ENCODE assay signal across 29 cellular contexts in genomic region chr12:53552346-53553327, GRCh38. TPM values are rescaled to one million over a fixed set of nuclear protein-coding genes. Genes with fewer than 3 reads are reported as not detected.
A peak's percentile ranks its signal among the peaks of the same experiment; 100 is the strongest.
DNase-seq lines count a peak whose midpoint lies in the region; ATAC-seq and TF ChIP-seq lines count a peak whose summit lies in the region.
"Had no signal": no experiment of that assay in that cellular context is flagged by ENCODE, and none has a peak within 500 bp of the region (broad histone marks: within the 10 kb centered on the region; RNA-seq: fewer than 3 reads in every experiment).

No MANE protein-coding gene starts in this region.

- H3K27ac Mint-ChIP-seq in stimulated activated effector memory CD8-positive, alpha-beta T cell treated with anti-CD3 and anti-CD28 coated beads, Interleukin-12 subunit alpha, Interleukin-12 subunit beta, amount 100 ng/mL, for 72 hours: no peak overlapping the region
- no peak overlapping the region for H3K27ac Mint-ChIP-seq in type B pancreatic cell
- H3K27ac Mint-ChIP-seq: activated naive CD8-positive, alpha-beta T cell treated with anti-CD3 and anti-CD28 coated beads, Interleukin-2, amount 50 U/mL, for 24 hours; stimulated activated naive B cell treated with anti-CD40 and anti-IgM and Interleukin-4, amounts not matched to agents 10 μg/mL and 1 μg/mL and 100 μg/mL, for 72 hours had no signal

- CTCF ChIA-PET in HEK293 (lab: Yijun Ruan, JAX): interaction anchor here (0.8 to 2.1 kb wide), 3 partner anchors 8 to 150 kb away, joined by 3 to 6 read pairs (median 3); partner anchors contain the start of gene ATP5MC2

- H3K9me3 ChIP-seq in HEK293 (ENCODE audit: control insufficient read depth, insufficient read depth, low read depth, low read length): no peaks in the 10 kb centered on the region

- H3K27ac ChIP-seq in HEK293 (ENCODE audit: extremely low read depth, low read depth, low read length) (0 out of 2 replicates have a peak overlapping the region, but pooled peaks have one; percentile 24), substantia nigra (ENCODE audit: low read depth, low read length, poor library complexity, severe bottlenecking) (peak overlapping the region; percentile 56)
- H3K27ac ChIP-seq: parathyroid adenoma, PC-9, WERI-Rb-1 had no signal

- peaks cover 7 to 16% of the 10 kb centered on the region in 2 experiments; a peak in 2 of 3 replicates for H3K36me3 ChIP-seq in HEK293 (ENCODE audit: control insufficient read depth in 2 of 2, insufficient read depth in 1 of 2, low read length in 2 of 2)

- no peaks in the 10 kb centered on the region for H3K9me3 Mint-ChIP-seq in stimulated activated effector memory CD8-positive, alpha-beta T cell treated with anti-CD3 and anti-CD28 coated beads, Interleukin-12 subunit alpha, Interleukin-12 subunit beta, amount 100 ng/mL, for 72 hours
- H3K9me3 Mint-ChIP-seq in type B pancreatic cell: no peaks in the 10 kb centered on the region
- H3K9me3 Mint-ChIP-seq: activated naive CD8-positive, alpha-beta T cell treated with anti-CD3 and anti-CD28 coated beads, Interleukin-2, amount 50 U/mL, for 24 hours; natural killer cell; stimulated activated naive B cell treated with anti-CD40 and anti-IgM and Interleukin-4, amounts not matched to agents 10 μg/mL and 1 μg/mL and 100 μg/mL, for 72 hours had no signal

- H3K4me1 ChIP-seq in HEK293 (ENCODE audit: control insufficient read depth, insufficient read depth, low read length): peaks cover 8% of the 10 kb centered on the region
- H3K4me1 ChIP-seq: parathyroid adenoma had no signal

- H3K27me3 Mint-ChIP-seq in type B pancreatic cell: no peaks in the 10 kb centered on the region
- H3K27me3 Mint-ChIP-seq: activated naive CD8-positive, alpha-beta T cell treated with anti-CD3 and anti-CD28 coated beads, Interleukin-2, amount 50 U/mL, for 24 hours; stimulated activated naive B cell treated with anti-CD40 and anti-IgM and Interleukin-4, amounts not matched to agents 10 μg/mL and 1 μg/mL and 100 μg/mL, for 72 hours had no signal

- no peak for TF ChIP-seq CTCF in HEK293 (tag by site-specific recombination; IDR thresholded peaks at IDR 0.05)
- TF ChIP-seq CTCF in type B pancreatic cell (conservative IDR thresholded peaks at IDR 0.05): no peak

- no peak overlapping the region for H3K4me3 ChIP-seq in HEK293 (ENCODE audit: low read depth, low read length)
- H3K4me3 ChIP-seq: PC-9 had no signal

- DNase-seq in amniotic epithelial cell (ENCODE audit: low read depth) (peak; percentile 59), left kidney (ENCODE audit: low read depth, low spot score) (peak; percentile 43), substantia nigra (lab: John Stamatoyannopoulos, UW) (peak in 3 of 49 donors; percentile 33 to 39 (median 34)), NCI-H1694 treated with DMSO at 0.1 percent for 48 hours (lab: John Stamatoyannopoulos, UW) (no peak), type B pancreatic cell (ENCODE audit: extremely low spot score, unreplicated experiment) (no peak)
- no peak for DNase-seq in stimulated activated effector memory CD8-positive, alpha-beta T cell treated with anti-CD3 and anti-CD28 coated beads, Interleukin-12 subunit alpha, Interleukin-12 subunit beta, amount 100 ng/mL, for 72 hours (ENCODE audit: low spot score in 2 of 2)
- DNase-seq: activated CD4-positive, alpha-beta T cell treated with anti-CD3 and anti-CD28 coated beads for 48 hours; activated CD8-positive, alpha-beta memory T cell treated with anti-CD3 and anti-CD28 coated beads for 24 hours; activated naive CD8-positive, alpha-beta T cell treated with anti-CD3 and anti-CD28 coated beads, Interleukin-2, amount 50 U/mL, for 24 hours; effector memory CD4-positive, alpha-beta T cell; erythroblast; HCEC 1CT; KBM-7; kidney; natural killer cell; NCI-H510A; NK-92 treated with Interleukin-12 subunit alpha and Interleukin-12 subunit beta, amount 100 ng/mL, for 24 hours; PC-9; stimulated activated CD4-positive, alpha-beta T cell treated with anti-CD3 and anti-CD28 coated beads, Interleukin-4, amount 100 ng/mL, for 4 hours; stimulated activated naive B cell treated with anti-CD40 and anti-IgM and Interleukin-4, amounts not matched to agents 10 μg/mL and 1 μg/mL and 100 μg/mL, for 72 hours; T-helper 9 cell; WERI-Rb-1 had no signal

- no peak overlapping the region for H3K4me3 Mint-ChIP-seq in stimulated activated effector memory CD8-positive, alpha-beta T cell treated with anti-CD3 and anti-CD28 coated beads, Interleukin-12 subunit alpha, Interleukin-12 subunit beta, amount 100 ng/mL, for 72 hours
- no peak overlapping the region for H3K4me3 Mint-ChIP-seq in type B pancreatic cell
- H3K4me3 Mint-ChIP-seq: activated naive CD8-positive, alpha-beta T cell treated with anti-CD3 and anti-CD28 coated beads, Interleukin-2, amount 50 U/mL, for 24 hours; CD14-positive monocyte; natural killer cell; stimulated activated naive B cell treated with anti-CD40 and anti-IgM and Interleukin-4, amounts not matched to agents 10 μg/mL and 1 μg/mL and 100 μg/mL, for 72 hours had no signal

- H3K36me3 Mint-ChIP-seq in stimulated activated effector memory CD8-positive, alpha-beta T cell treated with anti-CD3 and anti-CD28 coated beads, Interleukin-12 subunit alpha, Interleukin-12 subunit beta, amount 100 ng/mL, for 72 hours: peaks cover 62% of the 10 kb centered on the region
- peaks cover 13% of the 10 kb centered on the region for H3K36me3 Mint-ChIP-seq in type B pancreatic cell

- H3K4me1 Mint-ChIP-seq in stimulated activated effector memory CD8-positive, alpha-beta T cell treated with anti-CD3 and anti-CD28 coated beads, Interleukin-12 subunit alpha, Interleukin-12 subunit beta, amount 100 ng/mL, for 72 hours: no peaks in the 10 kb centered on the region
- peaks cover 11% of the 10 kb centered on the region for H3K4me1 Mint-ChIP-seq in type B pancreatic cell (ENCODE audit: unreplicated experiment)
- H3K4me1 Mint-ChIP-seq: CD14-positive monocyte; natural killer cell; stimulated activated naive B cell treated with anti-CD40 and anti-IgM and Interleukin-4, amounts not matched to agents 10 μg/mL and 1 μg/mL and 100 μg/mL, for 72 hours had no signal

- POLR2A ChIA-PET in HEK293 (lab: Yijun Ruan, JAX): no interaction called here

- ATAC-seq in HG03045 (IDR thresholded peaks at IDR 0.05; ENCODE audit: unreplicated experiment): no peak
- ATAC-seq in stimulated activated effector memory CD8-positive, alpha-beta T cell treated with anti-CD3 and anti-CD28 coated beads, Interleukin-12 subunit alpha, Interleukin-12 subunit beta, amount 100 ng/mL, for 72 hours: no peak
- ATAC-seq: activated naive CD8-positive, alpha-beta T cell treated with anti-CD3 and anti-CD28 coated beads, Interleukin-2, amount 50 U/mL, for 24 hours; natural killer cell; Right ventricle myocardium inferior; stimulated activated naive B cell treated with anti-CD40 and anti-IgM and Interleukin-4, amounts not matched to agents 10 μg/mL and 1 μg/mL and 100 μg/mL, for 72 hours had no signal

TF ChIP-seq in HEK293, 187 proteins besides CTCF, POLR2A, EP300 and RAD21 (continues in another document):
- no peak for TF ChIP-seq ZNF529 (tag by site-specific recombination; IDR thresholded peaks at IDR 0.05; ENCODE audit: insufficient replicate concordance)
- TF ChIP-seq ZBTB8A (tag by site-specific recombination; IDR thresholded peaks at IDR 0.05): peak; percentile 60
- TF ChIP-seq ZSCAN5A (tag by site-specific recombination; IDR thresholded peaks at IDR 0.05): no peak
- peak; percentile 12; the same call in 1 of the 2 replicates for TF ChIP-seq ZNF121 (tag by site-specific recombination; IDR thresholded peaks at IDR 0.05)
- no peak for TF ChIP-seq ZBTB6 (tag by site-specific recombination; IDR thresholded peaks at IDR 0.05)
- TF ChIP-seq ZNF837 (tag by site-specific recombination; IDR thresholded peaks at IDR 0.05): no peak
- TF ChIP-seq ZNF138 (tag by site-specific recombination; IDR thresholded peaks at IDR 0.05; ENCODE audit: borderline replicate concordance): no peak
- no peak for TF ChIP-seq SCRT2 (tag by site-specific recombination; IDR thresholded peaks at IDR 0.05)
- no peak for TF ChIP-seq KLF8 (tag by site-specific recombination; IDR thresholded peaks at IDR 0.05)
- no peak for TF ChIP-seq ZNF555 (tag by site-specific recombination; conservative IDR thresholded peaks at IDR 0.05)
- no peak for TF ChIP-seq ZNF530 (tag by site-specific recombination; IDR thresholded peaks at IDR 0.05; ENCODE audit: low read depth)
- TF ChIP-seq OVOL3 (tag by site-specific recombination; IDR thresholded peaks at IDR 0.05): no peak

RNA-seq across cellular contexts. Expression of gene NPFF, which starts 45.4 kb away (rescaled TPM):
- total RNA-seq in type B pancreatic cell (ENCODE audit: low replicate concordance): not detected in 2 replicates
- total RNA-seq: kidney, lower leg skin, natural killer cell, PC-9, Right ventricle myocardium inferior, temporal lobe had no signal

RNA-seq across cellular contexts. Expression of gene TARBP2, which starts 51.6 kb away (rescaled TPM):
- 46.4 and 52.3 TPM in 2 replicates for total RNA-seq in type B pancreatic cell (ENCODE audit: low replicate concordance)

RNA-seq across cellular contexts. Expression of gene MAP3K12, which starts 53.4 kb away (rescaled TPM):
- 10.6 and 31.6 TPM in 2 replicates for total RNA-seq in type B pancreatic cell (ENCODE audit: low replicate concordance)

Comparison
In these comparisons a context has a peak if more than half of its experiments do, and no peak if none do; other contexts are left out.
1. DNase-seq: peak in amniotic epithelial cell (single experiment) and left kidney (single experiment); none in NCI-H1694 treated with DMSO at 0.1 percent for 48 hours (single experiment), stimulated activated effector memory CD8-positive, alpha-beta T cell treated with anti-CD3 and anti-CD28 coated beads, Interleukin-12 subunit alpha, Interleukin-12 subunit beta, amount 100 ng/mL, for 72 hours (0 of 2) and type B pancreatic cell (single experiment).